In the genomic region with DNA sequence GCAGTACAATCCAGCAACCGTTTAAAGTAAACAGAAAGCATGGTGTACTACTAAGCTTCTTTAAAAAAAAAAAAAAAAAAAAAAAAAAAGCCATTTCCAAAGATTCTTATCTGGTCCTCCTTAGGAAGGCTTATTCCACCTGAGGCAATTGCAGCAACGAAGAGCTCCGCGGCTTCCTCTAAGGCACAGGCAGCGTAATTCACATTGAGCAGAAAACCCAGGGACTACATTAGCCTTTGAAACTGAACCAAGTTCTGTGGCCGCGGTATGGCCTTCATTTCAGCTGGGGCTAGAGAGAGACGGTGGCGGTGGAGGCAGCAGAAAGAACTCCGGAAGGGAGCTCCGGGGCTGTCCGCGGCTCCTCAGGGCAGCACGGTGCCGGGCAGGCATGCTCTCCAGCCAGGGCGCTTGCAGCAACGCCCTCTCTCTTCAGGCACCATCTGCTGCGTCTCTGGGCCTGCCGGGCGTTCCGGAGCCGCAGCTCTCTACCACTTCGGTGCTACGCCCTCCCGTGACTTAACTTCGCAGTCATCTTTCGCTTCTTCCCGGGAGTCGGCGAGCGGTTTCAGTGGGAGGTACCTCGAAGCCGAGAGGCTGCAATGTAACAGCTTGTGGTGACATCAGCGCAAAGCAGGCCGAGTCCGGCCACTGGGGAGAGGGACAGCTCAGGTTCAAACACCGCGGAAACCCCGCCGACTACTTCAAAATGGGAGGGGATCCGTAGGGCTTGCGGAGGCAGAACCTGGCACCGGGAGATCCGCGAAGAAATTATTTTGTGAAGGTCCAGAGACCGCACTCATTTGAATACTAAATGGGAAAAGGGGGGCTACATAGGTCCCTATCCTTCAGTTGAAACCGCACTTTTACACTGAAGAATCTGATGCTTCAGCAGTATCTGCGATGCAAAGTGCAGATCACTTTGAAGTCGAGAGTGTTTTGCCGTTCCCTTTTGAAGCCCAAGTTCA, we compare ENCODE assay signal across 8 cellular contexts.
DNase-seq lines count a peak whose midpoint lies in the region; ATAC-seq and TF ChIP-seq lines count a peak whose summit lies in the region.

No MANE protein-coding gene starts in this region.

- no peaks in the 10 kb centered on the region for H3K36me3 Mint-ChIP-seq in Calu3 (ENCODE audit: insufficient read depth, unreplicated experiment)

- H3K4me1 Mint-ChIP-seq in Calu3 (ENCODE audit: low read depth, unreplicated experiment) = peaks cover 14% of the 10 kb centered on the region

- peak; percentile 96 for ATAC-seq in GM21367 (IDR thresholded peaks at IDR 0.05; ENCODE audit: unreplicated experiment)
- peak; percentile 98 for ATAC-seq in esophagus mucosa

- no peak overlapping the region for H3K27ac Mint-ChIP-seq in Calu3 (ENCODE audit: unreplicated experiment)

- H3K9me3 Mint-ChIP-seq in Calu3 (ENCODE audit: low read depth, unreplicated experiment) = no peaks in the 10 kb centered on the region

- peak; percentile 90 for DNase-seq in Calu3
- peak; percentile 93 for DNase-seq in HS-5 (ENCODE audit: low read depth)
- peak; percentile 90 for DNase-seq in NOMO-1 treated with DMSO at 0.1 percent for 48 hours (lab: John Stamatoyannopoulos, UW; ENCODE audit: unreplicated experiment)
- peak; percentile 57 for DNase-seq in activated T-cell treated with anti-CD3 and anti-CD28 coated beads for 24 hours (ENCODE audit: low read depth)
- DNase-seq in mucosa of gallbladder (ENCODE audit: low spot score) = peak; percentile 94
- peak; percentile 17 to 21 for DNase-seq in stimulated activated CD8-positive, alpha-beta memory T cell treated with anti-CD3 and anti-CD28 coated beads, Interleukin-4, amount 100 ng/mL, for 1 hour (ENCODE audit: low read depth in 2 of 2, low spot score in 1 of 2)

- intact Hi-C loops in Calu3 (cut with micrococcal nuclease; ENCODE audit: unreplicated experiment) = no loop called here

- CTCF ChIA-PET in Calu3 (lab: Charles Lee) = interaction anchor here (0.6 to 1.2 kb wide), 4 partner anchors 9 to 172 kb away, joined by 3 to 17 read pairs (median 4); no protein-coding TSS in a partner anchor

- TSS peak; percentile 91 for BruUV-seq in Calu3 (replicated peaks; lab: Mats Ljungman, UMichigan)

- TF ChIP-seq CTCF in Calu3 (IDR thresholded peaks at IDR 0.05; ENCODE audit: unreplicated experiment) = no peak

- H3K4me3 Mint-ChIP-seq in Calu3 (ENCODE audit: low read depth, unreplicated experiment) = no peak overlapping the region

- H3K27me3 Mint-ChIP-seq in Calu3 (ENCODE audit: unreplicated experiment) = no peaks in the 10 kb centered on the region

Comparison
In these comparisons a context has a peak if more than half of its experiments do, and no peak if none do; other contexts are left out.
1. Peak in every context shown above with its lines: DNase-seq and ATAC-seq.
2. DNase-seq: peak in every context shown above with its lines; median percentile 94 in mucosa of gallbladder; 93 in HS-5; 90 in Calu3; 90 in NOMO-1 treated with DMSO at 0.1 percent for 48 hours; 57 in activated T-cell treated with anti-CD3 and anti-CD28 coated beads for 24 hours; 19 in stimulated activated CD8-positive, alpha-beta memory T cell treated with anti-CD3 and anti-CD28 coated beads, Interleukin-4, amount 100 ng/mL, for 1 hour.